1 cellular context compared by ENCODE assay signal in the genomic region with DNA sequence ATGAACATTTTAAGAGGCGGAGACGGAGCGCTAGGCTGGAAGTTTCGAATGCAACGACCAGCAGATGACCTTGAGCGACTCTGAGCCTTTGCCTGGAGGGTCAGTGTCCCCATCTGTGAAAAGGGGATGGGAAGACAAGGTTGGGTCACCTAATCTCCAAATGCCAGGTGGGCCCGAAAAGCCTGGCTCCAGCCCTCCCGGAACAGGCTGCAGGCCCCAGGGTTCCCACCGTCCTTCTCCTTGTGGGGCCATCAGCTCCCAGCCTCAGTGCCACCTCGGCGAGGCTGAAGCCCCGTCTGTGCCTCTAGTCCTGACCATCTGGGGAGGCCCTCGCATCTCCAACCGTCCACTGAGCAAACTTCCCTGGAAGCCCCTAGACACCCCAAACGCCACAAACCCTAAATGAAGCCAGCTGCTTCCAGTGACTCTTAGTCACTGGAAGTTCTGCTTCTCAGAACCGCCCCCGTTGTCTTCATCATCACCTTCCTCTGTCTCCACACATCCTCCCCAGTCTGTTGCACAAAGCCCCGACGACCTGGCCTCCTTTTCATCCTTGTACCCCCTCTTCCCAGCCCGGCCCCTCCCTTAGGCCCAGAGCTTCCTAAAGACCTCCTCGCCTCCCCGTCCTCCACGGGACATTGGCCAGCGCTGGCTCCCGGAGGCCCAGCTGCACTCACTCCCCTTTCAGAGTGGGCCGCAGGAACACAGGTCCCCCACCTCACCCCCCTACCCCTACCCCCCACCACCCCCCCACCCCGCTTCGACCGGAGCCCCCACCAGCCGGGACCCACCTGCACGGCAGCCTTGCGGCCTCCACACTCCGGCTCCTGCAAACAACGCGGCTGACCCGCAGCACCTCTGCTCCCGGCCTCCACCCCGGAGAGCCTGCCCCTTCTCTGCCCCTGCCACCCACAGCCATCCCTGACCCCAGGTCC.
TF ChIP-seq lines count a peak whose summit lies in the region.

No MANE protein-coding gene starts in this region.

TF ChIP-seq in H1, 55 proteins besides CTCF, POLR2A, EP300 and RAD21:
- TF ChIP-seq EZH2 (IDR thresholded peaks at IDR 0.05; ENCODE audit: low read depth, low read length, severe bottlenecking): no peak
- no peak for TF ChIP-seq YY1 (IDR thresholded peaks at IDR 0.05; ENCODE audit: low read depth, low read length)
- TF ChIP-seq BCL11A (IDR thresholded peaks at IDR 0.05; ENCODE audit: low read depth in 2 of 2, low read length in 2 of 2): no peak
- no peak for TF ChIP-seq ASH2L (IDR thresholded peaks at IDR 0.05; ENCODE audit: low read length)
- TF ChIP-seq ZNF274 (IDR thresholded peaks at IDR 0.05; ENCODE audit: borderline replicate concordance, extremely low read depth, low read length): no peak
- TF ChIP-seq, protein P1, sequence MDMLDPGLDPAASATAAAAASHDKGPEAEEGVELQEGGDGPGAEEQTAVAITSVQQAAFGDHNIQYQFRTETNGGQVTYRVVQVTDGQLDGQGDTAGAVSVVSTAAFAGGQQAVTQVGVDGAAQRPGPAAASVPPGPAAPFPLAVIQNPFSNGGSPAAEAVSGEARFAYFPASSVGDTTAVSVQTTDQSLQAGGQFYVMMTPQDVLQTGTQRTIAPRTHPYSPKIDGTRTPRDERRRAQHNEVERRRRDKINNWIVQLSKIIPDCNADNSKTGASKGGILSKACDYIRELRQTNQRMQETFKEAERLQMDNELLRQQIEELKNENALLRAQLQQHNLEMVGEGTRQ (IDR thresholded peaks at IDR 0.05; ENCODE audit: low read length): no peak
- TF ChIP-seq NRF1 (IDR thresholded peaks at IDR 0.05; ENCODE audit: low read depth, low read length): no peak
- TF ChIP-seq GTF2F1 (IDR thresholded peaks at IDR 0.05; ENCODE audit: borderline replicate concordance, low read depth, low read length): no peak
- TF ChIP-seq MAFK (IDR thresholded peaks at IDR 0.05; ENCODE audit: low read depth, low read length): no peak
- no peak for TF ChIP-seq SIN3A (conservative IDR thresholded peaks at IDR 0.05 in 1 of 2, IDR thresholded peaks at IDR 0.05 in 1 of 2; ENCODE audit: low read depth in 1 of 2, low read length in 2 of 2)
- no peak for TF ChIP-seq SAP30 (IDR thresholded peaks at IDR 0.05; ENCODE audit: insufficient read depth, insufficient replicate concordance, low read length)
- TF ChIP-seq TBP (IDR thresholded peaks at IDR 0.05; ENCODE audit: low read depth, low read length): no peak
- no peak for TF ChIP-seq TCF12 (IDR thresholded peaks at IDR 0.05; ENCODE audit: low read depth, low read length)
- TF ChIP-seq NANOG (IDR thresholded peaks at IDR 0.05; ENCODE audit: insufficient read depth, low read depth, low read length, poor library complexity, severe bottlenecking): no peak
- TF ChIP-seq TAF1 (IDR thresholded peaks at IDR 0.05; ENCODE audit: low read depth, low read length): no peak
- TF ChIP-seq, protein P2, sequence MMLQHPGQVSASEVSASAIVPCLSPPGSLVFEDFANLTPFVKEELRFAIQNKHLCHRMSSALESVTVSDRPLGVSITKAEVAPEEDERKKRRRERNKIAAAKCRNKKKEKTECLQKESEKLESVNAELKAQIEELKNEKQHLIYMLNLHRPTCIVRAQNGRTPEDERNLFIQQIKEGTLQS (IDR thresholded peaks at IDR 0.05; ENCODE audit: insufficient read depth, low read depth, low read length): no peak
- no peak for TF ChIP-seq CTBP2 (IDR thresholded peaks at IDR 0.05; ENCODE audit: borderline replicate concordance, insufficient read depth, insufficient read length, low read length)
- no peak for TF ChIP-seq RXRA (IDR thresholded peaks at IDR 0.05; ENCODE audit: insufficient read depth, low read depth, low read length)
- TF ChIP-seq SRF (IDR thresholded peaks at IDR 0.05; ENCODE audit: low read depth, low read length): no peak
- no peak for TF ChIP-seq CREB1 (IDR thresholded peaks at IDR 0.05)
